In the genomic region with DNA sequence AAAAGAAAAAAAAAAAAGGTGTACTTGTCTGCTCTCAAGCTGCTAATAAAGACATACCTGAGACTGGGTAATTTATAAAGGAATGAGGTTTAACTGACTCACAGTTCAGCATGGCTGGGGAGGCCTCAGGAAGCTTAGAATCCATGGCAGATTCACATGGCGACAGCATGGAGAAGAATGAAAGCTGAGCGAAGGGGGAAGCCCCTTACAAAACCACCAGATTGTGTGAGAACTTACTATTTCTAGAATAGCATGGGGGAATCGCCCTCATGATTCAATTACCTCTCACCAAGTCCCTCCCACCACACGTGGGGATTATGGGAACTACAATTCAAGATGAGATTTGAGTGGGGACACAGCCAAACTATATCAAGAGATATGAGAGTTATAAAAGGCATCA, we compare ENCODE assay signal across 6 cellular contexts.
A peak's percentile ranks its signal among the peaks of the same experiment; 100 is the strongest.
DNase-seq lines count a peak whose midpoint lies in the region; ATAC-seq and TF ChIP-seq lines count a peak whose summit lies in the region.
"Not testable (repeated sequence)": the region's sequence is repeated elsewhere in the genome, so short reads cannot be mapped to it uniquely, and the experiment has no call there.

No MANE protein-coding gene starts in this region.

- intact Hi-C loops in activated CD4-positive, alpha-beta memory T cell treated with anti-CD3 and anti-CD28 coated beads for 36 hours (cut with micrococcal nuclease), result not testable (repeated sequence)

- not testable (repeated sequence) for H3K9ac ChIP-seq in DND-41 (ENCODE audit: low read depth, low read length)

- H3K27me3 ChIP-seq in DND-41 (ENCODE audit: insufficient read depth, low read length, poor library complexity), result not testable (repeated sequence)

- H3K4me2 ChIP-seq in DND-41 (ENCODE audit: insufficient read depth, low read length), result not testable (repeated sequence)

- not testable (repeated sequence) for H3K4me3 Mint-ChIP-seq in activated CD4-positive, alpha-beta memory T cell treated with anti-CD3 and anti-CD28 coated beads for 36 hours; activated naive CD8-positive, alpha-beta T cell treated with anti-CD3 and anti-CD28 coated beads, Interleukin-2, amount 50 U/mL, for 24 hours

- DNase-seq in DND-41 (peak; percentile 35), KBM-7 (peak; percentile 24), myocyte (ENCODE audit: low read depth) (peak; percentile 15)
- DNase-seq in activated CD4-positive, alpha-beta memory T cell treated with anti-CD3 and anti-CD28 coated beads for 36 hours, result peak; percentile 9
- DNase-seq in activated naive CD8-positive, alpha-beta T cell treated with anti-CD3 and anti-CD28 coated beads, Interleukin-2, amount 50 U/mL, for 24 hours, result peak; percentile 6
- peak; percentile 6 for DNase-seq in stimulated activated CD4-positive, alpha-beta T cell treated with anti-CD3 and anti-CD28 coated beads, Interleukin-4, amount 100 ng/mL, for 24 hours

- H2AFZ ChIP-seq in DND-41 (ENCODE audit: low read depth, low read length), result not testable (repeated sequence)

- not testable (repeated sequence) for H4K20me1 ChIP-seq in DND-41 (ENCODE audit: insufficient read depth, low read length)

- in situ Hi-C loops in KBM-7 (cut with MboI; ENCODE audit: low pct_unique_long_range_greater_than_20kb, low sequenced_read_pairs), result not testable (repeated sequence)

- not testable (repeated sequence) for TF ChIP-seq CTCF in DND-41 (IDR thresholded peaks at IDR 0.05; ENCODE audit: borderline replicate concordance, extremely low read depth, low read length, poor library complexity, severe bottlenecking)

- not testable (repeated sequence) for H3K9me3 ChIP-seq in DND-41 (ENCODE audit: insufficient read depth, low read length, severe bottlenecking)

- not testable (repeated sequence) for H3K27me3 Mint-ChIP-seq in activated CD4-positive, alpha-beta memory T cell treated with anti-CD3 and anti-CD28 coated beads for 36 hours; activated naive CD8-positive, alpha-beta T cell treated with anti-CD3 and anti-CD28 coated beads, Interleukin-2, amount 50 U/mL, for 24 hours

- H3K27ac Mint-ChIP-seq in activated CD4-positive, alpha-beta memory T cell treated with anti-CD3 and anti-CD28 coated beads for 36 hours; activated naive CD8-positive, alpha-beta T cell treated with anti-CD3 and anti-CD28 coated beads, Interleukin-2, amount 50 U/mL, for 24 hours: not testable (repeated sequence)

- H3K79me2 ChIP-seq in DND-41 (ENCODE audit: insufficient read depth, low read length), result peaks cover 85% of the 10 kb centered on the region

- H3K9me3 Mint-ChIP-seq in activated CD4-positive, alpha-beta memory T cell treated with anti-CD3 and anti-CD28 coated beads for 36 hours; activated naive CD8-positive, alpha-beta T cell treated with anti-CD3 and anti-CD28 coated beads, Interleukin-2, amount 50 U/mL, for 24 hours: not testable (repeated sequence)

- H3K36me3 Mint-ChIP-seq in activated CD4-positive, alpha-beta memory T cell treated with anti-CD3 and anti-CD28 coated beads for 36 hours, result peaks cover 13% of the 10 kb centered on the region
- peaks cover 14% of the 10 kb centered on the region for H3K36me3 Mint-ChIP-seq in activated naive CD8-positive, alpha-beta T cell treated with anti-CD3 and anti-CD28 coated beads, Interleukin-2, amount 50 U/mL, for 24 hours (ENCODE audit: low read depth)

- peak overlapping the region; percentile 97 for H3K27ac ChIP-seq in DND-41 (ENCODE audit: low read length)

- ATAC-seq in DND-41 (ENCODE audit: insufficient read depth, low read depth), result not testable (repeated sequence)
- ATAC-seq in activated naive CD8-positive, alpha-beta T cell treated with anti-CD3 and anti-CD28 coated beads, Interleukin-2, amount 50 U/mL, for 24 hours, result peak; percentile 53

- H3K36me3 ChIP-seq in DND-41 (ENCODE audit: insufficient read depth, low read length), result peaks cover 59% of the 10 kb centered on the region

- CTCF ChIA-PET in activated CD4-positive, alpha-beta memory T cell treated with anti-CD3 and anti-CD28 coated beads for 36 hours (lab: Charles Lee), result not testable (repeated sequence)

- H3K4me1 ChIP-seq in DND-41 (ENCODE audit: insufficient read depth, low read length), result peaks cover 64% of the 10 kb centered on the region

- H3K4me1 Mint-ChIP-seq in activated CD4-positive, alpha-beta memory T cell treated with anti-CD3 and anti-CD28 coated beads for 36 hours (ENCODE audit: low read depth); activated naive CD8-positive, alpha-beta T cell treated with anti-CD3 and anti-CD28 coated beads, Interleukin-2, amount 50 U/mL, for 24 hours: not testable (repeated sequence)

- POLR2A ChIA-PET in activated CD4-positive, alpha-beta memory T cell treated with anti-CD3 and anti-CD28 coated beads for 36 hours (lab: Charles Lee), result not testable (repeated sequence)

- H3K4me3 ChIP-seq in DND-41 (ENCODE audit: low read depth in 1 of 2, low read length in 2 of 2), result not testable (repeated sequence)
